Comparison of ENCODE assay signal across 15 cellular contexts in genomic region chr18:31860488-31860887, GRCh38.
DNase-seq lines count a peak whose midpoint lies in the region; ATAC-seq and TF ChIP-seq lines count a peak whose summit lies in the region.
"Had no signal": no experiment of that assay in that cellular context is flagged by ENCODE, and none has a peak within 500 bp of the region (broad histone marks: within the 10 kb centered on the region; RNA-seq: fewer than 3 reads in every experiment).

No MANE protein-coding gene starts in this region.

- CTCF ChIA-PET in activated CD8-positive, alpha-beta memory T cell treated with anti-CD3 and anti-CD28 coated beads, Interleukin-2, amount 10 ng/mL, durations not matched to agents 7 days and 5 days (lab: Charles Lee), result no interaction called here

- H3K27ac Mint-ChIP-seq in activated naive CD4-positive, alpha-beta T cell treated with anti-CD3 and anti-CD28 coated beads, Interleukin-2, amount 50 U/mL, for 24 hours, result peak overlapping the region; percentile 59
- H3K27ac Mint-ChIP-seq in chondrocyte (ENCODE audit: unreplicated experiment), result peak overlapping the region; percentile 18
- H3K27ac Mint-ChIP-seq in activated CD8-positive, alpha-beta memory T cell treated with anti-CD3 and anti-CD28 coated beads, Interleukin-2, amount 10 ng/mL, durations not matched to agents 7 days and 5 days, result no peak overlapping the region
- H3K27ac Mint-ChIP-seq: CD4-positive, alpha-beta T cell; H9 had no signal

- peaks cover 3% of the 10 kb centered on the region for H3K4me1 Mint-ChIP-seq in activated naive CD4-positive, alpha-beta T cell treated with anti-CD3 and anti-CD28 coated beads, Interleukin-2, amount 50 U/mL, for 24 hours
- H3K4me1 Mint-ChIP-seq in chondrocyte (ENCODE audit: low read depth), result peaks cover 9% of the 10 kb centered on the region
- H3K4me1 Mint-ChIP-seq in activated CD8-positive, alpha-beta memory T cell treated with anti-CD3 and anti-CD28 coated beads, Interleukin-2, amount 10 ng/mL, durations not matched to agents 7 days and 5 days, result no peaks in the 10 kb centered on the region

- H3K27me3 Mint-ChIP-seq in activated naive CD4-positive, alpha-beta T cell treated with anti-CD3 and anti-CD28 coated beads, Interleukin-2, amount 50 U/mL, for 24 hours, result no peaks in the 10 kb centered on the region
- H3K27me3 Mint-ChIP-seq in chondrocyte (ENCODE audit: low read depth), result no peaks in the 10 kb centered on the region
- no peaks in the 10 kb centered on the region for H3K27me3 Mint-ChIP-seq in activated CD8-positive, alpha-beta memory T cell treated with anti-CD3 and anti-CD28 coated beads, Interleukin-2, amount 10 ng/mL, durations not matched to agents 7 days and 5 days
- H3K27me3 Mint-ChIP-seq: CD4-positive, alpha-beta T cell had no signal

- no peak overlapping the region for H3K4me3 Mint-ChIP-seq in activated naive CD4-positive, alpha-beta T cell treated with anti-CD3 and anti-CD28 coated beads, Interleukin-2, amount 50 U/mL, for 24 hours
- no peak overlapping the region for H3K4me3 Mint-ChIP-seq in chondrocyte (ENCODE audit: unreplicated experiment)
- no peak overlapping the region for H3K4me3 Mint-ChIP-seq in activated CD8-positive, alpha-beta memory T cell treated with anti-CD3 and anti-CD28 coated beads, Interleukin-2, amount 10 ng/mL, durations not matched to agents 7 days and 5 days
- H3K4me3 Mint-ChIP-seq: CD4-positive, alpha-beta T cell; H9 had no signal

- no peak for ATAC-seq in HG03095 (IDR thresholded peaks at IDR 0.05; ENCODE audit: unreplicated experiment)
- no peak for ATAC-seq in activated CD8-positive, alpha-beta memory T cell treated with anti-CD3 and anti-CD28 coated beads, Interleukin-2, amount 10 ng/mL, durations not matched to agents 7 days and 5 days

- no peak for TF ChIP-seq CTCF in chondrocyte (IDR thresholded peaks at IDR 0.05)

- peaks cover 16% of the 10 kb centered on the region for H3K36me3 Mint-ChIP-seq in activated naive CD4-positive, alpha-beta T cell treated with anti-CD3 and anti-CD28 coated beads, Interleukin-2, amount 50 U/mL, for 24 hours
- H3K36me3 Mint-ChIP-seq in chondrocyte (ENCODE audit: low read depth), result peaks cover 8% of the 10 kb centered on the region
- peaks cover 19% of the 10 kb centered on the region for H3K36me3 Mint-ChIP-seq in activated CD8-positive, alpha-beta memory T cell treated with anti-CD3 and anti-CD28 coated beads, Interleukin-2, amount 10 ng/mL, durations not matched to agents 7 days and 5 days

- H3K9me3 Mint-ChIP-seq in activated naive CD4-positive, alpha-beta T cell treated with anti-CD3 and anti-CD28 coated beads, Interleukin-2, amount 50 U/mL, for 24 hours, result no peaks in the 10 kb centered on the region
- H3K9me3 Mint-ChIP-seq in chondrocyte (ENCODE audit: low read depth), result no peaks in the 10 kb centered on the region
- H3K9me3 Mint-ChIP-seq in activated CD8-positive, alpha-beta memory T cell treated with anti-CD3 and anti-CD28 coated beads, Interleukin-2, amount 10 ng/mL, durations not matched to agents 7 days and 5 days (ENCODE audit: low read depth), result no peaks in the 10 kb centered on the region
- H3K9me3 Mint-ChIP-seq: CD4-positive, alpha-beta T cell; H9 had no signal

- no peak for DNase-seq in activated naive CD4-positive, alpha-beta T cell (lab: John Stamatoyannopoulos, UW)
- peak; percentile 72 for DNase-seq in OCI-M1 (lab: John Stamatoyannopoulos, UW)
- no peak for DNase-seq in chondrocyte (ENCODE audit: low spot score)
- DNase-seq in stimulated activated CD4-positive, alpha-beta T cell treated with anti-CD3 and anti-CD28 coated beads, Interleukin-2, amount 100 ng/mL, for 48 hours, result no peak
- no peak for DNase-seq in activated CD8-positive, alpha-beta memory T cell treated with anti-CD3 and anti-CD28 coated beads, Interleukin-2, amount 10 ng/mL, durations not matched to agents 7 days and 5 days
- DNase-seq: ACHN; AML-193; Caco-2; CD4-positive, alpha-beta T cell; DMS153; DMS79; GDM1; H9 had no signal
